ENCODE assay signal across 10 cellular contexts in the genomic region with DNA sequence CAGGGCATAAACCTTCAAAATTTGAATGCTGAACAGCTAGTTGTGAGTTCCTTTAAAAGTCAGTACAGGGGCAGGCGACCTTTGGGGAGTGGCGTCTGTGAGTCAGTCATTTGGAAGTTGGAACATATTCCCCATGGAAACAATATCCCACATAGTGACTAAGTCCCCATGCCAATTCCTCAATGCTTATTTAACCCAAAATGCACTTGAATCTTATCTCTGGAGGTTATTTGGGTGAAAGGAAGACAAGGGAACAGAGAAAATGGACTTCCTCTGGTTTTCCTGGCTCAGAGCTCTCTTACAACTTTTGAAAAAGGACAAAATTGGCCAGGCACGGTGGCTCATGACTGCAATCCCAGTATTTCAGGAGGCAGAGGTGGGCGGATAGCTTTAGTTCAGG.
A peak's percentile ranks its signal among the peaks of the same experiment; 100 is the strongest.
DNase-seq lines count a peak whose midpoint lies in the region; ATAC-seq and TF ChIP-seq lines count a peak whose summit lies in the region.
"Had no signal": no experiment of that assay in that cellular context is flagged by ENCODE, and none has a peak within 500 bp of the region (broad histone marks: within the 10 kb centered on the region; RNA-seq: fewer than 3 reads in every experiment).

No MANE protein-coding gene starts in this region.

- H3K36me3 ChIP-seq in left ventricle myocardium inferior (no peaks in the 10 kb centered on the region), tibial artery (no peaks in the 10 kb centered on the region)

- in situ Hi-C loops in astrocyte of the cerebellum (cut with HindIII; ENCODE audit: low sequenced_read_pairs) = no loop called here

- peaks cover 15% of the 10 kb centered on the region for H3K4me1 ChIP-seq in left ventricle myocardium inferior
- H3K4me1 ChIP-seq in tibial artery = peaks cover 0 to 28% (median 5%) of the 10 kb centered on the region in 4 donors

- TF ChIP-seq CTCF in astrocyte of the cerebellum (IDR thresholded peaks at IDR 0.05; ENCODE audit: low read depth, low read length, missing control alignments) (no peak), left ventricle myocardium inferior (IDR thresholded peaks at IDR 0.05; ENCODE audit: borderline replicate concordance) (no peak), tibial artery (IDR thresholded peaks at IDR 0.05) (no peak)

- ATAC-seq in HG02938 (IDR thresholded peaks at IDR 0.05; ENCODE audit: unreplicated experiment) = no peak
- no peak for ATAC-seq in HG03571 (IDR thresholded peaks at IDR 0.05; ENCODE audit: unreplicated experiment)

- H3K9me3 ChIP-seq in left ventricle myocardium inferior (replicated peaks) (peaks cover 4% of the 10 kb centered on the region), tibial artery (no peaks in the 10 kb centered on the region)

- DNase-seq in HS-27A (ENCODE audit: low read depth) = peak; percentile 54
- DNase-seq in astrocyte of the cerebellum (ENCODE audit: low read depth) = peak; percentile 3
- peak; percentile 17 for DNase-seq in left ventricle myocardium inferior
- no peak for DNase-seq in tibial artery
- no peak for DNase-seq in activated CD4-positive, alpha-beta T cell treated with anti-CD3 and anti-CD28 coated beads for 4 hours
- DNase-seq: activated CD4-positive, alpha-beta memory T cell treated with anti-CD3 and anti-CD28 coated beads for 36 hours; activated naive CD4-positive, alpha-beta T cell treated with anti-CD3 and anti-CD28 coated beads, Interleukin-2, amount 50 U/mL, for 16 hours; NCI-H1436 had no signal

- H3K27ac ChIP-seq in left ventricle myocardium inferior (replicated peaks) = peak overlapping the region; percentile 2
- H3K27ac ChIP-seq in tibial artery = peak overlapping the region; percentile 20 to 31

- H3K4me3 ChIP-seq in astrocyte of the cerebellum (ENCODE audit: low read depth, low read length) (no peak overlapping the region), left ventricle myocardium inferior (no peak overlapping the region), tibial artery (no peak overlapping the region)

- intact Hi-C loops in left ventricle myocardium inferior (cut with micrococcal nuclease) = no loop called here
- intact Hi-C loops in tibial artery (cut with DNase I; ENCODE audit: low total_unique reads) = no loop called here

- H3K27me3 ChIP-seq in left ventricle myocardium inferior (ENCODE audit: low read depth) = no peaks in the 10 kb centered on the region
- H3K27me3 ChIP-seq in tibial artery = no peaks in the 10 kb centered on the region

Comparison
In these comparisons a context has a peak if more than half of its experiments do, and no peak if none do; other contexts are left out.
1. DNase-seq: peak in HS-27A (single experiment), astrocyte of the cerebellum (single experiment) and left ventricle myocardium inferior (single experiment); none in tibial artery (0 of 2) and activated CD4-positive, alpha-beta T cell treated with anti-CD3 and anti-CD28 coated beads for 4 hours (0 of 2).